ENCODE assay signal across 9 cellular contexts in the genomic region with DNA sequence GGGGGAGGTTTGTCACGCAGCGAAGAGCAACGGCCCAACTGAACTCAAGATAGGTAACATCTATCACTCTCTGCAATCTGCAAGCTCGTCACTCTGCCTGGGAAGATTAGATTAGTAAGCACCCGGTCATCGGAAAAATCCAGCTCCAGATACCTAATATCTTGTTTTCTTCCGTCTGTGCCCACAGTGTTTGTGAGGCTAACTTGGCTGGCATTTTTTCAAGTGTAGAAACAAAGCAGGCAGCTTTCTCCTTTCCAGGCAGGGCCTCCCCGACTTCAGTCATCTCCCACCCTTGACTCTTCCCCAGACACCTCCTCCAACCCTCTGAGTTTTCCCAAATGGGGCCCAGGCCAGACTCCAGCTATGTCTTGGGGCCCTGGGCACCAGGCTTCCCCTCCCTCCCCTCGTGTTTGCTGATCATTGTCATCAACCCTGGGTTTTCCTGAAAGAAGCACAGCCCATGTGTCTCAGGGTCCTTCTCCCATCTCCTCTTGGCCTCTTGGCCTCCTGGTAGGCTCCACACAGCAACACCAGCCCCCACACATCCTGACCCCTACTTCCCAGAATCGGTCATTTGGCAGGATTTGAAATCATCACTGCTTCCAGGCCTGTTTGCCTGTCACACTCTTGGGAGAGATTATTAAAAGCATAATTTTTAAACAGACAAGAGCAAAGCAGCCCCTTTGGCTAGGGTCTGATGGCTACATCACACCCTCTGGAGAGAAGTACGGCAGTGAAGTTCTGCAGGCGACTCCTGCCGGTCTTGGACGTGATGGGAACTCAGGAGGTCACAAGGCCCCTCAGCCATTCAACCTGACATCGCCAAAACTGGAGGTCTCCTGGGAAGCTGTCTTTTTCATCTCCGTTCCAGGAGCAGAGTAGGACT.
DNase-seq lines count a peak whose midpoint lies in the region; ATAC-seq and TF ChIP-seq lines count a peak whose summit lies in the region.
"Had no signal": no experiment of that assay in that cellular context is flagged by ENCODE, and none has a peak within 500 bp of the region (broad histone marks: within the 10 kb centered on the region; RNA-seq: fewer than 3 reads in every experiment).

No MANE protein-coding gene starts in this region.

- TF ChIP-seq CTCF in OCI-LY3 (IDR thresholded peaks at IDR 0.05; ENCODE audit: low read depth, low read length) (no peak), osteoblast (IDR thresholded peaks at IDR 0.05; ENCODE audit: extremely low read depth, low read depth, low read length) (no peak)

- H3K79me2 ChIP-seq in OCI-LY3 (ENCODE audit: low read length) (peaks cover 18% of the 10 kb centered on the region), osteoblast (ENCODE audit: insufficient read depth, low read length) (no peaks in the 10 kb centered on the region)

- peak; percentile 42 for DNase-seq in GM03348 (ENCODE audit: low spot score)
- DNase-seq in astrocyte of the hippocampus (ENCODE audit: low read depth, low spot score): peak; percentile 41
- DNase-seq in osteoblast (ENCODE audit: insufficient read length, low spot score, missing footprints): peak; percentile 57
- no peak for DNase-seq in middle frontal gyrus (ENCODE audit: extremely low spot score, low spot score)
- DNase-seq: NCI-H1092 had no signal

- peaks cover 87% of the 10 kb centered on the region for H3K4me1 ChIP-seq in OCI-LY3 (ENCODE audit: low read length)
- H3K4me1 ChIP-seq in osteoblast (ENCODE audit: insufficient read depth, low read length): peaks cover 12% of the 10 kb centered on the region

- ATAC-seq in HG03521 (IDR thresholded peaks at IDR 0.05; ENCODE audit: unreplicated experiment) (no peak), GM18868 (IDR thresholded peaks at IDR 0.05; ENCODE audit: unreplicated experiment) (no peak), HG03378 (IDR thresholded peaks at IDR 0.05; ENCODE audit: unreplicated experiment) (no peak)

- H3K4me3 ChIP-seq in OCI-LY3 (ENCODE audit: low read length) (no peak overlapping the region), osteoblast (ENCODE audit: insufficient read depth, low read length) (no peak overlapping the region)

- H2AFZ ChIP-seq in OCI-LY3 (ENCODE audit: low read depth, low read length): no peak overlapping the region
- H2AFZ ChIP-seq in osteoblast (ENCODE audit: low read length): no peak overlapping the region

- no peaks in the 10 kb centered on the region for H3K27me3 ChIP-seq in OCI-LY3 (ENCODE audit: low read depth, low read length)
- no peaks in the 10 kb centered on the region for H3K27me3 ChIP-seq in osteoblast (ENCODE audit: insufficient read depth, low read length)

- no peaks in the 10 kb centered on the region for H4K20me1 ChIP-seq in OCI-LY3 (ENCODE audit: insufficient read depth, low read length)
- H4K20me1 ChIP-seq in osteoblast (ENCODE audit: insufficient read depth, low read length): no peaks in the 10 kb centered on the region

- no peak overlapping the region for H3K4me2 ChIP-seq in OCI-LY3 (ENCODE audit: low read length)
- H3K4me2 ChIP-seq in osteoblast (ENCODE audit: insufficient read depth, low read length): no peak overlapping the region

- peak overlapping the region; percentile 64; the same call in 1 of the 2 replicates for H3K9ac ChIP-seq in OCI-LY3 (ENCODE audit: low read length)

- H3K9me3 ChIP-seq in OCI-LY3 (ENCODE audit: insufficient read depth, low read length) (peaks cover 2% of the 10 kb centered on the region), osteoblast (ENCODE audit: low read depth, low read length) (peaks cover 3% of the 10 kb centered on the region)

- H3K27ac ChIP-seq in OCI-LY3 (ENCODE audit: low read length) (peak overlapping the region; percentile 98), osteoblast (ENCODE audit: low read depth, low read length) (no peak overlapping the region)

- peaks cover 37% of the 10 kb centered on the region for H3K36me3 ChIP-seq in OCI-LY3 (replicated peaks; ENCODE audit: low read depth, low read length)
- H3K36me3 ChIP-seq in osteoblast (ENCODE audit: insufficient read depth, low read length): no peaks in the 10 kb centered on the region
